Comparison of ENCODE assay signal across 8 cellular contexts in genomic region chr4:84503495-84504437, GRCh38. TPM values are rescaled to one million over a fixed set of nuclear protein-coding genes. Genes with fewer than 3 reads are reported as not detected.
DNase-seq lines count a peak whose midpoint lies in the region; ATAC-seq and TF ChIP-seq lines count a peak whose summit lies in the region.

No MANE protein-coding gene starts in this region.

- H3K36me3 Mint-ChIP-seq in activated T-cell treated with anti-CD3 and anti-CD28 coated beads, Interleukin-2, amount 50 U/mL, for 72 hours (ENCODE audit: insufficient read depth in 2 of 2) = peaks cover 0 to 2% of the 10 kb centered on the region in 2 donors

- no peaks in the 10 kb centered on the region for H3K9me2 ChIP-seq in GM23248 (ENCODE audit: insufficient read depth)

- H4K20me1 ChIP-seq in GM23248 (ENCODE audit: insufficient read depth) (no peaks in the 10 kb centered on the region), KMS-11 (ENCODE audit: insufficient read depth) (no peaks in the 10 kb centered on the region)

- WGBS in GM23248 (ENCODE audit: low coverage in 1 of 2, low lambda C conversion rate in 2 of 2, missing lambda C conversion rate in 2 of 2), 2 experiments = 21 to 23% methylated on average over 19 of the region's 19 CpGs

- CTCF ChIA-PET in Panc1 (lab: Charles Lee) = interaction anchor here (0.6 kb wide), 1 partner anchor 13 kb away, joined by 3 read pairs; no protein-coding TSS in a partner anchor

- H3K79me2 ChIP-seq in GM23248 (ENCODE audit: insufficient read depth) (no peaks in the 10 kb centered on the region), KMS-11 (ENCODE audit: insufficient read depth, low read depth) (no peaks in the 10 kb centered on the region)

- no peak overlapping the region for H3K4me2 ChIP-seq in GM23248 (ENCODE audit: unreplicated experiment)
- no peak overlapping the region for H3K4me2 ChIP-seq in KMS-11

- H3K27ac ChIP-seq in GM23248 (no peak overlapping the region), KMS-11 (no peak overlapping the region), Panc1 (ENCODE audit: low read length) (no peak overlapping the region), coronary artery (no peak overlapping the region)

- TF ChIP-seq CTCF in KMS-11 (conservative IDR thresholded peaks at IDR 0.05; ENCODE audit: low read depth, low read length) (peak; percentile 67), Panc1 (IDR thresholded peaks at IDR 0.05) (peak; percentile 79), coronary artery (IDR thresholded peaks at IDR 0.05) (peak; percentile 23)

- H3K9me3 Mint-ChIP-seq in activated T-cell treated with anti-CD3 and anti-CD28 coated beads, Interleukin-2, amount 50 U/mL, for 72 hours = no peaks in the 10 kb centered on the region

- peak in 1 of 2 donors; percentile 39 for DNase-seq in activated T-cell treated with anti-CD3 and anti-CD28 coated beads, Interleukin-2, amount 50 U/mL, for 72 hours
- DNase-seq in activated T-cell treated with anti-CD3 and anti-CD28 coated beads for 4 hours (no peak), GM23248 (peak; percentile 83), Panc1 (ENCODE audit: low read depth, low spot score) (peak; percentile 30), coronary artery (ENCODE audit: low spot score) (no peak), lung microvascular endothelial cell (ENCODE audit: low read depth in 2 of 2) (peak; percentile 72 to 76), NK-92 (lab: John Stamatoyannopoulos, UW; ENCODE audit: unreplicated experiment) (no peak)

- no TSS peak for BruUV-seq in Panc1 (replicated peaks; lab: Mats Ljungman, UMichigan)

- H3K27me3 Mint-ChIP-seq in activated T-cell treated with anti-CD3 and anti-CD28 coated beads, Interleukin-2, amount 50 U/mL, for 72 hours (ENCODE audit: low read depth) = peaks cover 75% of the 10 kb centered on the region

- H3K9me3 ChIP-seq in GM23248 (ENCODE audit: low read depth) (no peaks in the 10 kb centered on the region), Panc1 (ENCODE audit: control insufficient read depth, insufficient read depth, low read depth, low read length) (no peaks in the 10 kb centered on the region)

- H3K27me3 ChIP-seq in GM23248 (replicated peaks; ENCODE audit: insufficient read depth) = peaks cover 86% of the 10 kb centered on the region
- H3K27me3 ChIP-seq in KMS-11 (ENCODE audit: insufficient read depth, low read depth) = no peaks in the 10 kb centered on the region
- H3K27me3 ChIP-seq in Panc1 (ENCODE audit: control insufficient read depth, insufficient read depth, low read length) = peaks cover 3% of the 10 kb centered on the region; the same call in 1 of the 2 replicates

- no peak overlapping the region for H3K4me3 ChIP-seq in GM23248
- H3K4me3 ChIP-seq in KMS-11 (IDR thresholded peaks at IDR 0.05; ENCODE audit: insufficient read depth, low read depth, low read length) = no peak overlapping the region
- H3K4me3 ChIP-seq in Panc1 (ENCODE audit: low read depth in 2 of 2, low read length in 2 of 2) = no peak overlapping the region
- H3K4me3 ChIP-seq in coronary artery = no peak overlapping the region

- intact Hi-C loops in Panc1 (cut with micrococcal nuclease; ENCODE audit: unreplicated experiment) = loop anchor here (5.0 to 10.0 kb wide), 2 partner anchors 731 to 859 kb away; no protein-coding TSS in a partner anchor

- H3K36me3 ChIP-seq in GM23248 (ENCODE audit: low read depth) (no peaks in the 10 kb centered on the region), KMS-11 (ENCODE audit: insufficient read depth) (no peaks in the 10 kb centered on the region), Panc1 (ENCODE audit: control insufficient read depth, insufficient read depth, low read length) (peaks cover 1% of the 10 kb centered on the region; the same call in 1 of the 2 replicates)

- no peaks in the 10 kb centered on the region for H3F3A ChIP-seq in GM23248 (ENCODE audit: insufficient read depth)

- H2AFZ ChIP-seq in GM23248 = 0 out of 2 replicates have a peak overlapping the region, but pooled peaks have one; percentile 32
- no peak overlapping the region for H2AFZ ChIP-seq in KMS-11 (ENCODE audit: low read depth)

- ATAC-seq in activated T-cell treated with anti-CD3 and anti-CD28 coated beads, Interleukin-2, amount 50 U/mL, for 72 hours (replicated peaks in 1 of 2) = peak; percentile 76 to 79
- peak; percentile 72 for ATAC-seq in Panc1

- H3K4me1 ChIP-seq in GM23248 (ENCODE audit: insufficient read depth) (no peaks in the 10 kb centered on the region), KMS-11 (ENCODE audit: low read depth, poor library complexity, severe bottlenecking) (no peaks in the 10 kb centered on the region), Panc1 (ENCODE audit: control insufficient read depth, insufficient read depth, low read length) (no peaks in the 10 kb centered on the region)

- POLR2A ChIA-PET in Panc1 (lab: Charles Lee) = no interaction called here

- peaks cover 15% of the 10 kb centered on the region for H3K4me1 Mint-ChIP-seq in activated T-cell treated with anti-CD3 and anti-CD28 coated beads, Interleukin-2, amount 50 U/mL, for 72 hours (ENCODE audit: low read depth)

- H3K9ac ChIP-seq in GM23248 (no peak overlapping the region), KMS-11 (no peak overlapping the region)

- H3K4me3 Mint-ChIP-seq in activated T-cell treated with anti-CD3 and anti-CD28 coated beads, Interleukin-2, amount 50 U/mL, for 72 hours = peak overlapping the region in 1 of 2 donors; percentile 44

- peak overlapping the region; percentile 89 for H3K27ac Mint-ChIP-seq in activated T-cell treated with anti-CD3 and anti-CD28 coated beads, Interleukin-2, amount 50 U/mL, for 72 hours

- in situ Hi-C loops in GM23248 (cut with MboI) = loop anchor here (10.0 to 25.0 kb wide), 3 partner anchors 741 to 991 kb away; no protein-coding TSS in a partner anchor
- in situ Hi-C loops in Panc1 (cut with HindIII; ENCODE audit: low pct_unique_long_range_greater_than_20kb, low sequenced_read_pairs) = no loop called here

RNA-seq across cellular contexts. Expression of gene NKX6-1, which starts 4.7 kb away (rescaled TPM):
- not detected for total RNA-seq in activated T-cell treated with anti-CD3 and anti-CD28 coated beads, Interleukin-2, amount 50 U/mL, for 72 hours
- total RNA-seq in GM23248 (2014; rRNA removed; shearing (Covaris generic)) = 0.11 TPM in 1 of 2 replicates, not detected in the other
- not detected in 2 replicates for polyA plus RNA-seq in GM23248 (2016; fragmentation: Nextera tagmentation; extraction: Ambion mirVana)
- total RNA-seq in Panc1 (2021; ENCODE audit: unreplicated experiment) (1.1 TPM), lung microvascular endothelial cell (not detected in 2 replicates)
- 0.74 TPM for polyA plus RNA-seq in Panc1 (2012; ENCODE audit: insufficient read length)

Comparison
In these comparisons a context has a peak if more than half of its experiments do, and no peak if none do; other contexts are left out.
1. DNase-seq: peak in GM23248 (single experiment), Panc1 (single experiment) and lung microvascular endothelial cell (2 of 2); none in activated T-cell treated with anti-CD3 and anti-CD28 coated beads for 4 hours (single experiment), coronary artery (single experiment) and NK-92 (single experiment).
2. CTCF ChIP-seq: peak in every context shown above with its lines; median percentile 79 in Panc1; 67 in KMS-11; 23 in coronary artery.